Comparison of ENCODE assay signal across 24 cellular contexts in the genomic region with DNA sequence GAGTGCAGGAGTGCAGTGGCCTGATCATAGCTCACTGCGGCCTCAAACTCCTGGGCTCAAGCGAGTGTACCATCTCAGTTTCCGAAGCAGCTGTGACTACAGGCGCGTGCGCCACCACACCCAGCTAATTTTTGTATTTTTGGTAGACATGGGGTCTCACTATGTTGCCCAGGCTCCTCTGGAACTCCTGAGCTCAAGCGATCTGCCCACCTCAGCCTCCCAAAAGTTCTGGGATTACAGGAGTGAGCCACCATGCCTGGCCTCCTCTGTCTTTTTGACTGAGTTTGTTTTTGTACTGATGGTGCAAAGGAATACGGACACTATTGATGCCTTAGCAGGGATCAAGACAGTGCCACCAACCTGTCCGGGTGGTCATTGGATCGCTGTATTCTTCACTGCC.
"Had no signal": no experiment of that assay in that cellular context is flagged by ENCODE, and none has a peak within 500 bp of the region (broad histone marks: within the 10 kb centered on the region; RNA-seq: fewer than 3 reads in every experiment).

No MANE protein-coding gene starts in this region.

- DNase-seq: activated CD4-positive, alpha-beta memory T cell treated with anti-CD3 and anti-CD28 coated beads for 36 hours; activated CD4-positive, alpha-beta T cell treated with anti-CD3 and anti-CD28 coated beads, Interleukin-2, amount 10 ng/mL, durations not matched to agents 7 days and 5 days; activated CD4-positive, CD25-positive, alpha-beta regulatory T cell; activated CD8-positive, alpha-beta memory T cell treated with anti-CD3 and anti-CD28 coated beads for 24 hours; activated effector memory CD4-positive, alpha-beta T cell treated with anti-CD3 and anti-CD28 coated beads, Interleukin-2, amount 50 U/mL, for 16 hours; activated naive CD4-positive, alpha-beta T cell treated with Interleukin-2 at 50 U/mL for 16 hours; activated naive CD8-positive, alpha-beta T cell treated with anti-CD3 and anti-CD28 coated beads, Interleukin-2, amount 50 U/mL, for 24 hours; activated T-cell treated with anti-CD3 and anti-CD28 coated beads, Interleukin-2, amount 50 U/mL, for 4 hours; amniotic stem cell; body of pancreas; Kasumi-1; KBM-7; NCI-H1048; NCI-H146; NCI-H187 treated with DMSO at 0.1 percent for 48 hours; NCI-H2081 treated with DMSO at 0.1 percent for 48 hours; NCI-H446; NCI-H524; PC-3; SHP77 treated with DMSO at 0.1 percent for 48 hours; T-cell had no signal

- H3K27me3 ChIP-seq: ascending aorta, body of pancreas had no signal

- H3K27ac ChIP-seq: ascending aorta, body of pancreas, VCaP had no signal

- H3K4me3 ChIP-seq: body of pancreas had no signal

- ATAC-seq: activated naive CD4-positive, alpha-beta T cell treated with anti-CD3 and anti-CD28 coated beads, Interleukin-2, amount 50 U/mL, for 72 hours; activated naive CD8-positive, alpha-beta T cell treated with anti-CD3 and anti-CD28 coated beads, Interleukin-2, amount 50 U/mL, for 24 hours; activated T-cell treated with anti-CD3 and anti-CD28 coated beads, Interleukin-2, amount 50 U/mL, for 4 hours; body of pancreas; PC-3; T-cell had no signal

- H3K9me3 ChIP-seq: ascending aorta had no signal

- H3K36me3 ChIP-seq: ascending aorta had no signal

- H3K9me3 Mint-ChIP-seq: activated CD4-positive, alpha-beta memory T cell treated with anti-CD3 and anti-CD28 coated beads for 36 hours; activated CD4-positive, alpha-beta T cell treated with anti-CD3 and anti-CD28 coated beads, Interleukin-2, amount 10 ng/mL, durations not matched to agents 7 days and 5 days; activated naive CD4-positive, alpha-beta T cell treated with anti-CD3 and anti-CD28 coated beads, Interleukin-2, amount 50 U/mL, for 72 hours; activated naive CD8-positive, alpha-beta T cell treated with anti-CD3 and anti-CD28 coated beads, Interleukin-2, amount 50 U/mL, for 24 hours; activated T-cell treated with anti-CD3 and anti-CD28 coated beads, Interleukin-2, amount 50 U/mL, for 4 hours; T-cell had no signal
